In genomic region chr1:42201986-42202385, GRCh38 we compare ENCODE assay signal across 34 cellular contexts. TPM values are rescaled to one million over a fixed set of nuclear protein-coding genes. Genes with fewer than 3 reads are reported as not detected.
"Had no signal": no experiment of that assay in that cellular context is flagged by ENCODE, and none has a peak within 500 bp of the region (broad histone marks: within the 10 kb centered on the region; RNA-seq: fewer than 3 reads in every experiment).

No MANE protein-coding gene starts in this region.

- ATAC-seq: activated CD4-positive, alpha-beta T cell treated with anti-CD3 and anti-CD28 coated beads for 36 hours; activated CD4-positive, CD25-positive, alpha-beta regulatory T cell treated with anti-CD3 and anti-CD28 coated beads, Interleukin-2, amount 50 U/mL, for 24 hours; activated CD8-positive, alpha-beta memory T cell treated with anti-CD3 and anti-CD28 coated beads, Interleukin-2, amount 10 ng/mL, durations not matched to agents 7 days and 5 days; activated CD8-positive, alpha-beta T cell treated with anti-CD3 and anti-CD28 coated beads, Interleukin-2, amount 10 ng/mL, durations not matched to agents 7 days and 5 days; activated naive CD8-positive, alpha-beta T cell treated with anti-CD3 and anti-CD28 coated beads, Interleukin-2, amount 50 U/mL, for 24 hours; WTC11 had no signal

- H3K4me3 ChIP-seq: ascending aorta, cardiac muscle cell had no signal

- H3K27ac ChIP-seq: ascending aorta, cardiac muscle cell, WERI-Rb-1 had no signal

- H3K4me1 ChIP-seq: ascending aorta had no signal

- DNase-seq: activated CD4-positive, alpha-beta memory T cell treated with anti-CD3 and anti-CD28 coated beads, Interleukin-2, amount 10 ng/mL, durations not matched to agents 7 days and 5 days; activated CD4-positive, alpha-beta T cell treated with anti-CD3 and anti-CD28 coated beads for 1 hour; activated CD4-positive, alpha-beta T cell treated with anti-CD3 and anti-CD28 coated beads for 36 hours; activated CD4-positive, alpha-beta T cell treated with anti-CD3 and anti-CD28 coated beads for 48 hours; activated CD4-positive, alpha-beta T cell treated with anti-CD3 and anti-CD28 coated beads, Interleukin-2, amount 10 ng/mL, durations not matched to agents 7 days and 5 days; activated CD4-positive, alpha-beta T cell treated with anti-CD3 and anti-CD28 coated beads, Interleukin-2, amount 50 U/mL, for 48 hours; activated CD4-positive, CD25-positive, alpha-beta regulatory T cell; activated CD8-positive, alpha-beta memory T cell treated with anti-CD3 and anti-CD28 coated beads for 24 hours; activated CD8-positive, alpha-beta memory T cell treated with anti-CD3 and anti-CD28 coated beads, Interleukin-2, amount 10 ng/mL, durations not matched to agents 7 days and 5 days; activated CD8-positive, alpha-beta memory T cell treated with anti-CD3 and anti-CD28 coated beads, Interleukin-2, amount 50 U/mL, for 48 hours; activated CD8-positive, alpha-beta T cell treated with anti-CD3 and anti-CD28 coated beads, Interleukin-2, amount 10 ng/mL, durations not matched to agents 7 days and 5 days; activated effector memory CD4-positive, alpha-beta T cell treated with Interleukin-2 at 50 U/mL for 16 hours; activated gamma-delta T cell; activated naive CD4-positive, alpha-beta T cell treated with anti-CD3 and anti-CD28 coated beads, Interleukin-2, amount 10 ng/mL, durations not matched to agents 7 days and 5 days; activated naive CD4-positive, alpha-beta T cell treated with Interleukin-2 at 50 U/mL for 16 hours; activated naive CD8-positive, alpha-beta T cell treated with anti-CD3 and anti-CD28 coated beads, Interleukin-2, amount 10 ng/mL, durations not matched to agents 7 days and 5 days; activated naive CD8-positive, alpha-beta T cell treated with anti-CD3 and anti-CD28 coated beads, Interleukin-2, amount 50 U/mL, for 24 hours; activated T-cell treated with anti-CD3 and anti-CD28 coated beads, Interleukin-2, amount 50 U/mL, for 24 hours; activated T-cell treated with anti-CD3 and anti-CD28 coated beads, Interleukin-2, amount 50 U/mL, for 48 hours; amygdala; anterior cingulate cortex; caudate nucleus; cerebellar nuclear complex; T-helper 1 cell; T-helper 2 cell; T-helper 9 cell; WERI-Rb-1 had no signal

- H3K27me3 ChIP-seq: ascending aorta, cardiac muscle cell had no signal

- H3K9me3 ChIP-seq: ascending aorta had no signal

RNA-seq across cellular contexts. Expression of gene GUCA2A, which starts 37.4 kb away (rescaled TPM):
- total RNA-seq: activated CD4-positive, alpha-beta memory T cell treated with anti-CD3 and anti-CD28 coated beads, Interleukin-2, amount 10 ng/mL, durations not matched to agents 7 days and 5 days; activated CD4-positive, alpha-beta T cell treated with anti-CD3 and anti-CD28 coated beads for 36 hours; activated CD4-positive, alpha-beta T cell treated with anti-CD3 and anti-CD28 coated beads, Interleukin-2, amount 10 ng/mL, durations not matched to agents 7 days and 5 days; activated CD8-positive, alpha-beta memory T cell treated with anti-CD3 and anti-CD28 coated beads, Interleukin-2, amount 10 ng/mL, durations not matched to agents 7 days and 5 days; activated CD8-positive, alpha-beta T cell treated with anti-CD3 and anti-CD28 coated beads, Interleukin-2, amount 10 ng/mL, durations not matched to agents 7 days and 5 days; activated naive CD8-positive, alpha-beta T cell treated with anti-CD3 and anti-CD28 coated beads, Interleukin-2, amount 10 ng/mL, durations not matched to agents 7 days and 5 days; activated T-helper 2 cell treated with anti-CD3 and anti-CD28 coated beads, Interferon-gamma antibody, Interleukin-2, Interleukin-4, amounts not matched to agents 10 μg/mL and 5 μg/mL and 100 μg/mL, durations not matched to agents 14 hours and 24 hours and 36 hours; ascending aorta; bronchial epithelial cell; cardiac muscle cell; chondrocyte; WTC11 had no signal
- polyA plus RNA-seq: cardiac muscle cell had no signal

RNA-seq across cellular contexts. Expression of gene GUCA2B, which starts 48.8 kb away (rescaled TPM):
- total RNA-seq: activated CD4-positive, alpha-beta memory T cell treated with anti-CD3 and anti-CD28 coated beads, Interleukin-2, amount 10 ng/mL, durations not matched to agents 7 days and 5 days; activated CD4-positive, alpha-beta T cell treated with anti-CD3 and anti-CD28 coated beads for 36 hours; activated CD4-positive, alpha-beta T cell treated with anti-CD3 and anti-CD28 coated beads, Interleukin-2, amount 10 ng/mL, durations not matched to agents 7 days and 5 days; activated CD8-positive, alpha-beta memory T cell treated with anti-CD3 and anti-CD28 coated beads, Interleukin-2, amount 10 ng/mL, durations not matched to agents 7 days and 5 days; activated CD8-positive, alpha-beta T cell treated with anti-CD3 and anti-CD28 coated beads, Interleukin-2, amount 10 ng/mL, durations not matched to agents 7 days and 5 days; activated naive CD8-positive, alpha-beta T cell treated with anti-CD3 and anti-CD28 coated beads, Interleukin-2, amount 10 ng/mL, durations not matched to agents 7 days and 5 days; activated T-helper 2 cell treated with anti-CD3 and anti-CD28 coated beads, Interferon-gamma antibody, Interleukin-2, Interleukin-4, amounts not matched to agents 10 μg/mL and 5 μg/mL and 100 μg/mL, durations not matched to agents 14 hours and 24 hours and 36 hours; ascending aorta; bronchial epithelial cell; cardiac muscle cell; chondrocyte; WTC11 had no signal
- polyA plus RNA-seq: cardiac muscle cell had no signal
